Comparison of ENCODE assay signal across 9 cellular contexts in genomic region chr6:158031445-158032353, GRCh38. TPM values are rescaled to one million over a fixed set of nuclear protein-coding genes. Genes with fewer than 3 reads are reported as not detected.
DNase-seq lines count a peak whose midpoint lies in the region; ATAC-seq and TF ChIP-seq lines count a peak whose summit lies in the region.
"Had no signal": no experiment of that assay in that cellular context is flagged by ENCODE, and none has a peak within 500 bp of the region (broad histone marks: within the 10 kb centered on the region; RNA-seq: fewer than 3 reads in every experiment).

No MANE protein-coding gene starts in this region.

- peaks cover 33% of the 10 kb centered on the region for H3K4me1 Mint-ChIP-seq in activated T-cell treated with anti-CD3 and anti-CD28 coated beads, Interleukin-2, amount 50 U/mL, for 4 hours (ENCODE audit: low read depth)

- no peak overlapping the region for H3K4me3 Mint-ChIP-seq in activated T-cell treated with anti-CD3 and anti-CD28 coated beads, Interleukin-2, amount 50 U/mL, for 4 hours

- H3K4me3 ChIP-seq in Loucy (ENCODE audit: low read length, poor library complexity, severe bottlenecking) (peak overlapping the region; percentile 8), spleen (no peak overlapping the region)

- TF ChIP-seq CTCF in Loucy (conservative IDR thresholded peaks at IDR 0.05; ENCODE audit: low read length) (no peak), spleen (IDR thresholded peaks at IDR 0.05 in 8 of 11, conservative IDR thresholded peaks at IDR 0.05 in 3 of 11) (no peak)

- intact Hi-C loops in cardiac septum (cut with DNase I) (no loop called here), spleen (cut with DNase I; ENCODE audit: low total_unique reads) (no loop called here)

- H3K9me3 ChIP-seq in Loucy (ENCODE audit: insufficient read depth, low read depth, low read length) (no peaks in the 10 kb centered on the region), spleen (peaks cover 0 to 3% (median 0%) of the 10 kb centered on the region in 8 donors)

- peaks cover 30% of the 10 kb centered on the region for H3K4me1 ChIP-seq in Loucy (ENCODE audit: insufficient read depth, low read length, poor library complexity, severe bottlenecking)
- H3K4me1 ChIP-seq in spleen: peaks cover 16 to 57% (median 36%) of the 10 kb centered on the region in 6 donors

- no peak overlapping the region for H3K9ac ChIP-seq in Loucy (ENCODE audit: low read depth, low read length, poor library complexity, severe bottlenecking)

- peaks cover 13% of the 10 kb centered on the region for H4K20me1 ChIP-seq in Loucy (ENCODE audit: insufficient read depth, low read length, poor library complexity, severe bottlenecking)

- peak overlapping the region in 6 of 8 donors; percentile 8 to 61 (median 46) for H3K27ac ChIP-seq in spleen
- H3K27ac ChIP-seq: 22Rv1 had no signal

- no peaks in the 10 kb centered on the region for H3F3A ChIP-seq in Loucy (ENCODE audit: low read depth)

- H3K27me3 ChIP-seq in Loucy (ENCODE audit: insufficient read depth, low read length, poor library complexity, severe bottlenecking): no peaks in the 10 kb centered on the region
- no peaks in the 10 kb centered on the region for H3K27me3 ChIP-seq in spleen (replicated peaks in 1 of 7)

- H3K9me2 ChIP-seq in Loucy (replicated peaks; ENCODE audit: low read depth, low read length): no peaks in the 10 kb centered on the region

- peak; percentile 32 to 44 for ATAC-seq in activated T-cell treated with anti-CD3 and anti-CD28 coated beads, Interleukin-2, amount 50 U/mL, for 4 hours

- H3K36me3 Mint-ChIP-seq in activated T-cell treated with anti-CD3 and anti-CD28 coated beads, Interleukin-2, amount 50 U/mL, for 4 hours (ENCODE audit: insufficient read depth): peaks cover 29% of the 10 kb centered on the region

- TF ChIP-seq POLR2A in spleen (IDR thresholded peaks at IDR 0.05): no peak

- DNase-seq in DMS 273 (lab: John Stamatoyannopoulos, UW; ENCODE audit: unreplicated experiment) (peak; percentile 52), DMS 273 treated with DMSO at 0.1 percent for 48 hours (lab: John Stamatoyannopoulos, UW) (no peak), cardiac septum (ENCODE audit: low spot score) (peak; percentile 80), spleen (no peak), GM19238 (ENCODE audit: insufficient read length, low spot score) (no peak), NCI-H2029 treated with DMSO at 0.1 percent for 48 hours (lab: John Stamatoyannopoulos, UW) (no peak)
- DNase-seq in activated T-cell treated with anti-CD3 and anti-CD28 coated beads, Interleukin-2, amount 50 U/mL, for 4 hours: peak; percentile 23

- peaks cover 14% of the 10 kb centered on the region; the same call in 1 of the 2 replicates for H3K79me2 ChIP-seq in Loucy (ENCODE audit: insufficient read depth, low read length)

- H3K36me3 ChIP-seq in Loucy (ENCODE audit: insufficient read depth, low read length) (peaks cover 17% of the 10 kb centered on the region; the same call in 1 of the 2 replicates), spleen (peaks cover 0 to 40% (median 9%) of the 10 kb centered on the region in 6 donors)

- H3K9me3 Mint-ChIP-seq in activated T-cell treated with anti-CD3 and anti-CD28 coated beads, Interleukin-2, amount 50 U/mL, for 4 hours: peaks cover 6% of the 10 kb centered on the region

- no peak overlapping the region for H2AFZ ChIP-seq in Loucy (ENCODE audit: low read length)

- no peaks in the 10 kb centered on the region for H3K27me3 Mint-ChIP-seq in activated T-cell treated with anti-CD3 and anti-CD28 coated beads, Interleukin-2, amount 50 U/mL, for 4 hours (ENCODE audit: low read depth)

- WGBS in spleen, 5 donors: 40 to 46% (median 43%) methylated on average over 15 to 19 of the region's 19 CpGs

- peak overlapping the region; percentile 26 for H3K4me2 ChIP-seq in Loucy (ENCODE audit: low read depth, low read length, poor library complexity, severe bottlenecking)

RNA-seq across cellular contexts. Expression of gene SYNJ2, which starts 50.0 kb away (rescaled TPM):
- total RNA-seq in activated T-cell treated with anti-CD3 and anti-CD28 coated beads, Interleukin-2, amount 50 U/mL, for 4 hours: 10 to 100 TPM; 22.9 to 27.8 (median 24.2) TPM
- 24.0 TPM for total RNA-seq in cardiac septum
- 10 to 100 TPM in 5 of 7 donors, 1 to 10 TPM in 2; 6.7 to 34.0 (median 11.9) TPM for total RNA-seq in spleen
- 1 to 10 TPM; 2.4 to 2.8 (median 2.6) TPM for polyA plus RNA-seq in spleen

Comparison
In these comparisons a context has a peak if more than half of its experiments do, and no peak if none do; other contexts are left out.
1. DNase-seq: peak in DMS 273 (single experiment), activated T-cell treated with anti-CD3 and anti-CD28 coated beads, Interleukin-2, amount 50 U/mL, for 4 hours (single experiment) and cardiac septum (single experiment); none in DMS 273 treated with DMSO at 0.1 percent for 48 hours (single experiment), spleen (single experiment), GM19238 (single experiment) and NCI-H2029 treated with DMSO at 0.1 percent for 48 hours (single experiment).